Comparison of ENCODE assay signal across 8 cellular contexts in genomic region chr22:50537765-50538164, GRCh38. TPM values are rescaled to one million over a fixed set of nuclear protein-coding genes. Genes with fewer than 3 reads are reported as not detected.
A peak's percentile ranks its signal among the peaks of the same experiment; 100 is the strongest.
DNase-seq lines count a peak whose midpoint lies in the region; ATAC-seq and TF ChIP-seq lines count a peak whose summit lies in the region.
"Had no signal": no experiment of that assay in that cellular context is flagged by ENCODE, and none has a peak within 500 bp of the region (broad histone marks: within the 10 kb centered on the region; RNA-seq: fewer than 3 reads in every experiment).

No MANE protein-coding gene starts in this region.

- H3K36me3 ChIP-seq in ascending aorta (no peaks in the 10 kb centered on the region), psoas muscle (ENCODE audit: insufficient read depth in 1 of 2, low read depth in 1 of 2) (no peaks in the 10 kb centered on the region)

- H3K36me3 Mint-ChIP-seq in IgD-negative memory B cell, result no peaks in the 10 kb centered on the region

- H3K4me1 Mint-ChIP-seq in IgD-negative memory B cell, result peaks cover 44 to 59% (median 57%) of the 10 kb centered on the region in 3 donors

- no peaks in the 10 kb centered on the region for H3K9me3 Mint-ChIP-seq in IgD-negative memory B cell

- no peak for DNase-seq in ascending aorta (ENCODE audit: low spot score in 2 of 2)
- no peak for DNase-seq in psoas muscle
- DNase-seq: NCI-H446 treated with DMSO at 0.1 percent for 48 hours had no signal

- no peaks in the 10 kb centered on the region for H3K27me3 Mint-ChIP-seq in IgD-negative memory B cell

- ATAC-seq in psoas muscle (no peak), HG02763 (IDR thresholded peaks at IDR 0.05; ENCODE audit: unreplicated experiment) (no peak), GM19324 (IDR thresholded peaks at IDR 0.05; ENCODE audit: low FRiP score, unreplicated experiment) (no peak), HG03442 (IDR thresholded peaks at IDR 0.05; ENCODE audit: unreplicated experiment) (no peak)

- peak overlapping the region; percentile 87 to 100 (median 93) for H3K27ac Mint-ChIP-seq in IgD-negative memory B cell

- TF ChIP-seq CTCF in ascending aorta (IDR thresholded peaks at IDR 0.05) (no peak), psoas muscle (IDR thresholded peaks at IDR 0.05) (no peak)

- intact Hi-C loops in ascending aorta (cut with DNase I) (no loop called here), psoas muscle (cut with DNase I) (no loop called here)

- no peaks in the 10 kb centered on the region for H3K27me3 ChIP-seq in ascending aorta
- H3K27me3 ChIP-seq in psoas muscle (ENCODE audit: insufficient read depth in 3 of 3, low read length in 2 of 3), result peaks cover 0 to 37% (median 6%) of the 10 kb centered on the region in 3 donors

- peak overlapping the region in 1 of 4 donors; percentile 33 for H3K4me3 Mint-ChIP-seq in IgD-negative memory B cell

- H3K27ac ChIP-seq in ascending aorta (peak overlapping the region; percentile 76 to 77), psoas muscle (peak overlapping the region; percentile 80)

- peaks cover 0 to 4% of the 10 kb centered on the region in 2 donors for H3K4me1 ChIP-seq in ascending aorta
- H3K4me1 ChIP-seq in psoas muscle, result peaks cover 5% of the 10 kb centered on the region

- 78 to 88% (median 86%) methylated on average over 13 of the region's 13 CpGs for WGBS in psoas muscle, 3 donors

- H3K4me3 ChIP-seq in ascending aorta (no peak overlapping the region), psoas muscle (no peak overlapping the region)

- H3K9me3 ChIP-seq in ascending aorta (no peaks in the 10 kb centered on the region), psoas muscle (no peaks in the 10 kb centered on the region)

RNA-seq across cellular contexts. Expression of gene KLHDC7B, which starts 7.9 kb away (rescaled TPM):
- polyA plus RNA-seq in IgD-negative memory B cell (4.7 TPM), psoas muscle (under 1 TPM in 2 of 3 donors, not detected in 1; 0.01 TPM)
- total RNA-seq in ascending aorta (not detected), psoas muscle (under 1 TPM in 1 of 4 donors, not detected in 3; 0.11 TPM)

RNA-seq across cellular contexts. Expression of gene TYMP, which starts 8.0 kb away (rescaled TPM):
- polyA plus RNA-seq in IgD-negative memory B cell, result 56.8 TPM
- 150 TPM for total RNA-seq in ascending aorta
- 10 to 100 TPM in 3 of 4 donors, 1 to 10 TPM in 1; 7.1 to 18.8 (median 13.3) TPM for total RNA-seq in psoas muscle
- polyA plus RNA-seq in psoas muscle, result 10 to 100 TPM in 1 of 3 donors, 1 to 10 TPM in 2; 5.0 to 26.0 (median 7.0) TPM

RNA-seq across cellular contexts. Expression of gene SCO2, which starts 12.4 kb away (rescaled TPM):
- 11.8 TPM for polyA plus RNA-seq in IgD-negative memory B cell
- total RNA-seq in ascending aorta, result not detected
- total RNA-seq in psoas muscle, result under 1 TPM in 1 of 4 donors, not detected in 3; 0.97 TPM
- under 1 TPM in 2 of 3 donors, not detected in 1; 0.99 to 1.00 TPM for polyA plus RNA-seq in psoas muscle

RNA-seq across cellular contexts. Expression of gene SYCE3, which starts 25.0 kb away (rescaled TPM):
- not detected for polyA plus RNA-seq in IgD-negative memory B cell
- total RNA-seq in ascending aorta, result not detected
- total RNA-seq in psoas muscle, result not detected
- not detected for polyA plus RNA-seq in psoas muscle
- total RNA-seq: kidney had no signal

RNA-seq across cellular contexts. Expression of gene NCAPH2, which starts 29.7 kb away (rescaled TPM):
- polyA plus RNA-seq in IgD-negative memory B cell (39.4 TPM), psoas muscle (10 to 100 TPM; 21.8 to 26.3 (median 23.7) TPM)
- total RNA-seq in ascending aorta (41.7 TPM), psoas muscle (10 to 100 TPM; 19.2 to 24.2 (median 21.7) TPM)
